22 cellular contexts compared by ENCODE assay signal in the genomic region with DNA sequence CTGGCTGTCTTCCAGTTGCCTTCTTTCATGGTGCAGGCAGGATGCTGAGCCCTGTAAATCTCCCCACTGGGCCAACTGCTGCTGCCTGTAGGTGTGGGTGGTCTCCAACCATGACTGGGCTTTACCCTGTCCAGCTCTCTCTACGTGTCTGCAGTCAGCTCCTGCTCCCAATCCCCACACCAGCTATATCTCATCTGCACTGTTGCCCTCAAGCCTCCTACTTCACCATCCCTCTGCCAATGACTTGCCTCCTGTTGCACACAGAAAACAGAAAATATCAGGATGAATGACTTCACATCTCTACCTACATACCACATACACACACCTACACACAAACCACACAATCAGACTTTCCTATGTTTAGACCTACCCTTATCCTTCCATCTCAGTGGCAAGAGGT. TPM values are rescaled to one million over a fixed set of nuclear protein-coding genes. Genes with fewer than 3 reads are reported as not detected.
DNase-seq lines count a peak whose midpoint lies in the region; ATAC-seq lines count a peak whose summit lies in the region.
"Had no signal": no experiment of that assay in that cellular context is flagged by ENCODE, and none has a peak within 500 bp of the region (broad histone marks: within the 10 kb centered on the region; RNA-seq: fewer than 3 reads in every experiment).

No MANE protein-coding gene starts in this region.

- ATAC-seq in activated naive CD4-positive, alpha-beta T cell treated with anti-CD3 and anti-CD28 coated beads, Interleukin-2, amount 50 U/mL, for 72 hours = peak; percentile 53 to 83
- no peak for ATAC-seq in T-helper 17 cell
- ATAC-seq in activated naive CD8-positive, alpha-beta T cell treated with anti-CD3 and anti-CD28 coated beads, Interleukin-2, amount 50 U/mL, for 24 hours = peak; percentile 74
- peak; percentile 73 for ATAC-seq in stimulated activated naive CD8-positive, alpha-beta T cell treated with anti-CD3 and anti-CD28 coated beads, Interleukin-15, amount 100 ng/mL, for 72 hours
- ATAC-seq: body of pancreas, esophagus mucosa, HCT116, PC-3, sciatic nerve had no signal

- DNase-seq in activated naive CD4-positive, alpha-beta T cell treated with anti-CD3 and anti-CD28 coated beads, Interleukin-2, amount 50 U/mL, for 72 hours (ENCODE audit: low spot score in 2 of 2) = no peak
- DNase-seq in activated naive CD4-positive, alpha-beta T cell treated with anti-CD3 and anti-CD28 coated beads, Interleukin-2, amount 50 U/mL, for 16 hours = no peak
- DNase-seq in T-helper 17 cell = no peak
- peak; percentile 10 for DNase-seq in activated naive CD8-positive, alpha-beta T cell treated with anti-CD3 and anti-CD28 coated beads, Interleukin-2, amount 50 U/mL, for 24 hours
- DNase-seq in stimulated activated naive CD8-positive, alpha-beta T cell treated with anti-CD3 and anti-CD28 coated beads, Interleukin-15, amount 100 ng/mL, for 72 hours = no peak
- no peak for DNase-seq in GOT3 (lab: John Stamatoyannopoulos, UW)
- no peak for DNase-seq in NAMALWA (ENCODE audit: low spot score)
- DNase-seq: activated gamma-delta T cell; body of pancreas; kidney; MM.1S; NCI-H2029 treated with DMSO at 0.1 percent for 48 hours; NCI-H526; PC-3; stimulated activated CD4-positive, alpha-beta T cell treated with anti-CD3 and anti-CD28 coated beads, Interleukin-2, amount 100 ng/mL, for 48 hours; transverse colon had no signal

- H3K9me3 Mint-ChIP-seq in activated naive CD4-positive, alpha-beta T cell treated with anti-CD3 and anti-CD28 coated beads, Interleukin-2, amount 50 U/mL, for 72 hours = no peaks in the 10 kb centered on the region
- no peaks in the 10 kb centered on the region for H3K9me3 Mint-ChIP-seq in activated naive CD8-positive, alpha-beta T cell treated with anti-CD3 and anti-CD28 coated beads, Interleukin-2, amount 50 U/mL, for 24 hours
- no peaks in the 10 kb centered on the region for H3K9me3 Mint-ChIP-seq in stimulated activated naive CD8-positive, alpha-beta T cell treated with anti-CD3 and anti-CD28 coated beads, Interleukin-15, amount 100 ng/mL, for 72 hours
- H3K9me3 Mint-ChIP-seq: central memory CD8-positive, alpha-beta T cell; T-helper 1 cell treated with Interleukin-12 subunit alpha and Interleukin-12 subunit beta and Interleukin-4 antibody, amounts not matched to agents 30 μg/mL and 1 μg/mL, for 36 hours had no signal

- no peaks in the 10 kb centered on the region for H3K36me3 Mint-ChIP-seq in activated naive CD4-positive, alpha-beta T cell treated with anti-CD3 and anti-CD28 coated beads, Interleukin-2, amount 50 U/mL, for 72 hours
- peaks cover 18% of the 10 kb centered on the region for H3K36me3 Mint-ChIP-seq in T-helper 17 cell (ENCODE audit: low read depth)
- peaks cover 19% of the 10 kb centered on the region for H3K36me3 Mint-ChIP-seq in activated naive CD8-positive, alpha-beta T cell treated with anti-CD3 and anti-CD28 coated beads, Interleukin-2, amount 50 U/mL, for 24 hours (ENCODE audit: low read depth)

- H3K4me3 Mint-ChIP-seq in T-helper 17 cell = no peak overlapping the region
- no peak overlapping the region for H3K4me3 Mint-ChIP-seq in activated naive CD8-positive, alpha-beta T cell treated with anti-CD3 and anti-CD28 coated beads, Interleukin-2, amount 50 U/mL, for 24 hours
- H3K4me3 Mint-ChIP-seq in stimulated activated naive CD8-positive, alpha-beta T cell treated with anti-CD3 and anti-CD28 coated beads, Interleukin-15, amount 100 ng/mL, for 72 hours = peak overlapping the region in 1 of 2 donors; percentile 3
- H3K4me3 Mint-ChIP-seq: central memory CD8-positive, alpha-beta T cell; T-helper 1 cell treated with Interleukin-12 subunit alpha and Interleukin-12 subunit beta and Interleukin-4 antibody, amounts not matched to agents 30 μg/mL and 1 μg/mL, for 36 hours had no signal

- H3K9me3 ChIP-seq in T-helper 17 cell (ENCODE audit: control insufficient read depth, low read length, poor library complexity, severe bottlenecking) = no peaks in the 10 kb centered on the region
- H3K9me3 ChIP-seq: body of pancreas, transverse colon had no signal

- no peak overlapping the region for H3K27ac Mint-ChIP-seq in activated naive CD4-positive, alpha-beta T cell treated with anti-CD3 and anti-CD28 coated beads, Interleukin-2, amount 50 U/mL, for 72 hours
- H3K27ac Mint-ChIP-seq in T-helper 17 cell = peak overlapping the region; percentile 71
- peak overlapping the region; percentile 28 for H3K27ac Mint-ChIP-seq in activated naive CD8-positive, alpha-beta T cell treated with anti-CD3 and anti-CD28 coated beads, Interleukin-2, amount 50 U/mL, for 24 hours
- peak overlapping the region in 1 of 2 donors; percentile 2 for H3K27ac Mint-ChIP-seq in stimulated activated naive CD8-positive, alpha-beta T cell treated with anti-CD3 and anti-CD28 coated beads, Interleukin-15, amount 100 ng/mL, for 72 hours
- H3K27ac Mint-ChIP-seq: progenitor cell of endocrine pancreas; T-helper 1 cell treated with Interleukin-12 subunit alpha and Interleukin-12 subunit beta and Interleukin-4 antibody, amounts not matched to agents 30 μg/mL and 1 μg/mL, for 36 hours had no signal

- no peaks in the 10 kb centered on the region for H3K27me3 Mint-ChIP-seq in T-helper 17 cell
- H3K27me3 Mint-ChIP-seq in activated naive CD8-positive, alpha-beta T cell treated with anti-CD3 and anti-CD28 coated beads, Interleukin-2, amount 50 U/mL, for 24 hours = no peaks in the 10 kb centered on the region
- no peaks in the 10 kb centered on the region for H3K27me3 Mint-ChIP-seq in stimulated activated naive CD8-positive, alpha-beta T cell treated with anti-CD3 and anti-CD28 coated beads, Interleukin-15, amount 100 ng/mL, for 72 hours
- H3K27me3 Mint-ChIP-seq: central memory CD8-positive, alpha-beta T cell; progenitor cell of endocrine pancreas had no signal

- H3K4me1 Mint-ChIP-seq in T-helper 17 cell = peaks cover 25% of the 10 kb centered on the region
- H3K4me1 Mint-ChIP-seq in activated naive CD8-positive, alpha-beta T cell treated with anti-CD3 and anti-CD28 coated beads, Interleukin-2, amount 50 U/mL, for 24 hours = peaks cover 49% of the 10 kb centered on the region
- peaks cover 42% of the 10 kb centered on the region for H3K4me1 Mint-ChIP-seq in stimulated activated naive CD8-positive, alpha-beta T cell treated with anti-CD3 and anti-CD28 coated beads, Interleukin-15, amount 100 ng/mL, for 72 hours

RNA-seq across cellular contexts. Expression of gene PSMA6, which starts 39.7 kb away (rescaled TPM):
- 100 to 1,000 TPM; 293 to 408 TPM for total RNA-seq in activated naive CD4-positive, alpha-beta T cell treated with anti-CD3 and anti-CD28 coated beads, Interleukin-2, amount 50 U/mL, for 72 hours
- total RNA-seq in T-helper 17 cell = 100 to 1,000 TPM; 115 to 117 TPM

Comparison
In these comparisons a context has a peak if more than half of its experiments do, and no peak if none do; other contexts are left out.
1. H3K27ac Mint-ChIP-seq: peak in T-helper 17 cell (single experiment) and activated naive CD8-positive, alpha-beta T cell treated with anti-CD3 and anti-CD28 coated beads, Interleukin-2, amount 50 U/mL, for 24 hours (single experiment); none in activated naive CD4-positive, alpha-beta T cell treated with anti-CD3 and anti-CD28 coated beads, Interleukin-2, amount 50 U/mL, for 72 hours (0 of 2).